Comparison of ENCODE assay signal across 8 cellular contexts in the genomic region with DNA sequence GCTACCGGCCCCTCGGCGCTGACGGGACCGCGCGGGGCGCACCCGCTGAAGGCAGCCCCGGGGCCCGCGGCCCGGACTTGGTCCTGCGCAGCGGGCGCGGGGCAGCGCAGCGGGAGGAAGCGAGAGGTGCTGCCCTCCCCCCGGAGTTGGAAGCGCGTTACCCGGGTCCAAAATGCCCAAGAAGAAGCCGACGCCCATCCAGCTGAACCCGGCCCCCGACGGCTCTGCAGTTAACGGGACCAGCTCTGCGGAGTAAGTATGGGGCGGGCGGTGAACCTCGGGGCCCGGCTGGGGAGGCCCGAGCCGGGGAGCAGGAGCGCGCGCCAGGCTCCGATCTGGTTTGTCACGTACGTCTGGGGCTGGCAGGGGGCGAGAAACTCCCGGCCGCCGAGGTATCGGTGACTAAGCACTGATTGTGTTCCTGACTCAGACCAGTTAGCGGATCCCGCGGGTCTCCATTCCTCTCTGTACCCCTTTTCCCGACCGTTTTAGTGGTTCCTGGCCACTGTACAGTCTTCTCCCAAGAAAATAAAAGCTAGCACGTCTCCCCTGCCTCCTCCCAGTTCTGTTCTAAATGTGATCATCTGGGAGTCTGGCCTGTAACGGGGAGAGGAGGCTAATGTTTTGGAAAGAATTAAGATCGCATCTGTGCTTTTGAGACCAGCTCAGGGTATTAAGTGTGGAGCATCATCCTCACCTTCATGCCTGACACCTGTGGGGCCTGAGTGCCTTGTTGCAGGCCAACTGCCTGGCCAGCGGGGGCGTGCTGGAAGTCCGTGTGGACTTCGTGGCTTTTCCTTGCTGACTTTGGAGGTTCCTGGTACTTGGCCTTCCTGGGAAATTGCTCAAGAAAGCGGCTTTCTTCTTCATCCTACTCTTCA. TPM values are rescaled to one million over a fixed set of nuclear protein-coding genes. Genes with fewer than 3 reads are reported as not detected.
DNase-seq lines count a peak whose midpoint lies in the region; ATAC-seq and TF ChIP-seq lines count a peak whose summit lies in the region.

No MANE protein-coding gene starts in this region.

- no peaks in the 10 kb centered on the region for H3K36me3 ChIP-seq in hepatocyte (replicated peaks; ENCODE audit: insufficient read depth, low read depth)

- H2AFZ ChIP-seq in hepatocyte: peak overlapping the region; percentile 83

- H4K20me1 ChIP-seq in hepatocyte (ENCODE audit: insufficient read depth, poor library complexity, severe bottlenecking): no peaks in the 10 kb centered on the region

- H3K9me3 ChIP-seq in hepatocyte (ENCODE audit: low read depth): no peaks in the 10 kb centered on the region

- H3K27ac ChIP-seq in hepatocyte: peak overlapping the region; percentile 92

- ATAC-seq in GM19025 (IDR thresholded peaks at IDR 0.05; ENCODE audit: low read depth, unreplicated experiment) (peak; percentile 14), sciatic nerve (peak; percentile 20), GM19463 (IDR thresholded peaks at IDR 0.05; ENCODE audit: unreplicated experiment) (no peak)

- H3K4me3 ChIP-seq in hepatocyte: peak overlapping the region; percentile 51

- 3% methylated on average over 42 of the region's 61 CpGs for WGBS in hepatocyte (ENCODE audit: low lambda C conversion rate, missing lambda C conversion rate)

- intact Hi-C loops in sciatic nerve (cut with DNase I): loop anchor here (5.0 kb wide), 1 partner anchor 110 kb away; a partner anchor contains a TSS

- H3K79me2 ChIP-seq in hepatocyte: peaks cover 59% of the 10 kb centered on the region

- H3K4me1 ChIP-seq in hepatocyte (ENCODE audit: insufficient read depth): peaks cover 13% of the 10 kb centered on the region

- H3K27me3 ChIP-seq in hepatocyte: no peaks in the 10 kb centered on the region

- peak overlapping the region; percentile 96 for H3K4me2 ChIP-seq in hepatocyte

- peak; percentile 36 for TF ChIP-seq CTCF in hepatocyte (IDR thresholded peaks at IDR 0.05; ENCODE audit: poor library complexity)

- no peaks in the 10 kb centered on the region for H3K9me2 ChIP-seq in hepatocyte (replicated peaks; ENCODE audit: insufficient read depth)

- DNase-seq in Ammon's horn (ENCODE audit: low spot score) (peak; percentile 60), HS-27A (ENCODE audit: low read depth) (peak; percentile 59), T-helper 2 cell (peak; percentile 20 to 76 (median 55)), anterior cingulate cortex (lab: John Stamatoyannopoulos, UW) (peak in 42 of 58 donors; percentile 4 to 61 (median 36)), hepatocyte (ENCODE audit: low spot score) (peak; percentile 86), sciatic nerve (ENCODE audit: low spot score) (peak; percentile 77)

RNA-seq across cellular contexts. Expression of a gene that starts 0.7 kb away (rescaled TPM):
- 20.1 and 23.7 TPM in 2 replicates for total RNA-seq in hepatocyte
- polyA plus RNA-seq in hepatocyte: 37.6 and 46.3 TPM in 2 replicates
- total RNA-seq in sciatic nerve: 37.2 TPM

RNA-seq across cellular contexts. Expression of a gene that starts 30.9 kb away (rescaled TPM):
- total RNA-seq in hepatocyte (5.4 and 6.2 TPM in 2 replicates), sciatic nerve (10.0 TPM)
- polyA plus RNA-seq in hepatocyte: 6.4 and 7.2 TPM in 2 replicates

Comparison
In these comparisons a context has a peak if more than half of its experiments do, and no peak if none do; other contexts are left out.
1. DNase-seq: peak in every context shown above with its lines; median percentile 86 in hepatocyte; 77 in sciatic nerve; 60 in Ammon's horn; 59 in HS-27A; 55 in T-helper 2 cell; 36 in anterior cingulate cortex.